ENCODE assay signal across 8 cellular contexts in the genomic region with DNA sequence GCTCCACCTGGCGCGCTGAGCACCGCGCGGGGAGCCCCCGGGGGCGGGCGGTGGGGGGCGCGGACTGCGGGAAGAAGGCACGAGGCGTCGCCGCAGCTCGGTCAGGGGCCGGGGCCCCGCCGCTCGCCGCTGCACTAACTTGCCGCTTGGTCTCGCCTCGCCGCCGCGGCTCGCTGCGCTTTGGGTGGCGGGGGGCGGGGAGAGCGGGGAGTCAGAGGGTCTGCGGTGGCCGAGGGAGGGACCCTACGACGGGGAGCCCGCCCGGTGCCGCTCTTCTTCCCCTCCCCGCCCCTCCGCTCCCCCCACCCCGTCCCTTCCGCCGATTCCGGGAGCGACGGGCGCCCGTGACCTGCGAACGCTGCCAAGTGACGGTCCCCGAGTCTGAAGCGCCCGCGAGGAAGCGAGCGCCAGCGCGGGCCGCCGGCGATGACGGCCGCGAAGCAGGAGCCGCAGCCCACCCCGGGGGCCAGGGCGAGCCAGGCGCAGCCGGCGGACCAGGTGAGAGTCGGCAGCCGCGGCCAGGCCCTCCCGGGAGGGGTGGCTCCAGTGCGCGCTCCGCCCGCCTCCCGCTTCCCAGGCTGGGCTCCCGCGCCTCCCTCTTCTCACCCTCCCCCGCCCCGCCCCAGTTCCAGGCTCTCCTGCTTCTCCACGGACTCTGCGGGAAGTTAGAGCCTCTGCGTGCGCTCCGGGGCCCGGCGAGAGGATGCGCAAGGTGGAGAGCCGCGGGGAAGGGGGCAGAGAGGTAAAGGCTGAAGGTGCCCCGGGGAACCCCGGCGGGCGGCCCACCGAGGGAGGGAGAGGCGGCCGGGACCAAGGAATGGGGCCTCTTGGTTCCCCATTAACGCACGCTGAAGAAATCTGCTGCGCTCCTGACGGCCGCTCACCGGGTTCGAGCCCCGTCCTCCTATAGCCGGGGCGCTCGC.
DNase-seq lines count a peak whose midpoint lies in the region; ATAC-seq and FAIRE-seq lines count a peak whose summit lies in the region.
"Had no signal": no experiment of that assay in that cellular context is flagged by ENCODE, and none has a peak within 500 bp of the region (broad histone marks: within the 10 kb centered on the region; RNA-seq: fewer than 3 reads in every experiment).

No MANE protein-coding gene starts in this region.

- H3K36me3 ChIP-seq in HUES6 (ENCODE audit: control insufficient read depth, insufficient read depth, low read length), result no peaks in the 10 kb centered on the region

- ATAC-seq in sciatic nerve (peak; percentile 62), HG03280 (IDR thresholded peaks at IDR 0.05; ENCODE audit: unreplicated experiment) (no peak), GM19328 (IDR thresholded peaks at IDR 0.05; ENCODE audit: unreplicated experiment) (no peak)

- H3K9me3 ChIP-seq in HUES6 (ENCODE audit: control insufficient read depth, insufficient read depth, low read depth, low read length), result no peaks in the 10 kb centered on the region
- H3K9me3 ChIP-seq in iPS-18c (ENCODE audit: control insufficient read depth, insufficient read depth, low read length), result no peaks in the 10 kb centered on the region

- intact Hi-C loops in sciatic nerve (cut with DNase I), result no loop called here

- H3K27me3 ChIP-seq in HUES6 (ENCODE audit: control insufficient read depth, insufficient read depth, low read length), result peaks cover 39% of the 10 kb centered on the region

- H3K9ac ChIP-seq in HUES6 (ENCODE audit: low read length), result peak overlapping the region; percentile 56

- H3K4me1 ChIP-seq in HUES6 (ENCODE audit: control insufficient read depth, insufficient read depth, low read length), result peaks cover 3% of the 10 kb centered on the region; the same call in 1 of the 2 replicates

- no peak overlapping the region for H3K27ac ChIP-seq in HUES6 (ENCODE audit: low read depth, low read length)

- no peak for FAIRE-seq in HTR-8/SVneo (lab: Jason Lieb, UNC)

- H3K4me3 ChIP-seq in HUES6 (ENCODE audit: low read depth, low read length) (peak overlapping the region; percentile 71), iPS-18c (ENCODE audit: insufficient read depth, low read depth, low read length) (peak overlapping the region; percentile 71)

- DNase-seq in OCI-M1 (lab: John Stamatoyannopoulos, UW), result peak; percentile 63
- no peak for DNase-seq in sciatic nerve (ENCODE audit: low spot score)
- no peak for DNase-seq in HTR-8/SVneo (ENCODE audit: insufficient read length, low spot score)
- DNase-seq: Karpas-422 had no signal
